24 cellular contexts compared by ENCODE assay signal in genomic region chr22:47115921-47116320, GRCh38.
DNase-seq lines count a peak whose midpoint lies in the region; ATAC-seq, FAIRE-seq and TF ChIP-seq lines count a peak whose summit lies in the region.
"Had no signal": no experiment of that assay in that cellular context is flagged by ENCODE, and none has a peak within 500 bp of the region (broad histone marks: within the 10 kb centered on the region; RNA-seq: fewer than 3 reads in every experiment).

No MANE protein-coding gene starts in this region.

- H3K79me2 ChIP-seq in HepG2 (ENCODE audit: insufficient read depth, low read length) = no peaks in the 10 kb centered on the region

- BruUV-seq in HepG2 (replicated peaks; lab: Mats Ljungman, UMichigan) = no TSS peak

- no peak overlapping the region for H2AFZ ChIP-seq in HepG2 (ENCODE audit: low read length)

- TF ChIP-seq EP300 in stomach (IDR thresholded peaks at IDR 0.05) (no peak), HepG2 (IDR thresholded peaks at IDR 0.05; ENCODE audit: low read depth in 2 of 2, low read length in 2 of 2) (no peak), HepG2 (CRISPR knock-in tag; IDR thresholded peaks at IDR 0.05; ENCODE audit: borderline replicate concordance) (no peak)

- no peaks in the 10 kb centered on the region for H3K27me3 Mint-ChIP-seq in brain
- no peaks in the 10 kb centered on the region for H3K27me3 Mint-ChIP-seq in nephron progenitor cell (ENCODE audit: low read depth, poor library complexity)
- H3K27me3 Mint-ChIP-seq: CD4-positive, CD25-positive, alpha-beta regulatory T cell; IgD-negative memory B cell had no signal

- H3K9ac ChIP-seq in HepG2 (ENCODE audit: insufficient read depth, low read depth, low read length) = no peak overlapping the region

- H3K9me3 ChIP-seq in body of pancreas (no peaks in the 10 kb centered on the region), stomach (no peaks in the 10 kb centered on the region), HepG2 (ENCODE audit: low read length) (no peaks in the 10 kb centered on the region)
- H3K9me3 ChIP-seq: BE2C, Caco-2 had no signal

- DNase-seq in body of pancreas = no peak
- no peak for DNase-seq in nephron progenitor cell
- peak; percentile 56 for DNase-seq in posterior vena cava (ENCODE audit: low spot score)
- no peak for DNase-seq in stomach
- DNase-seq in HepG2 (ENCODE audit: low spot score) = no peak
- DNase-seq: ACHN; BE2C; C1 segment of cervical spinal cord; CD4-positive, CD25-positive, alpha-beta regulatory T cell; DMS79; GDM1; GOT3; H7; HFFc6 had no signal

- H3K27ac Mint-ChIP-seq in brain (peak overlapping the region in 3 of 5 experiments; percentile 32 to 87 (median 48)), nephron progenitor cell (peak overlapping the region; percentile 59)
- H3K27ac Mint-ChIP-seq: CD4-positive, CD25-positive, alpha-beta regulatory T cell; HFFc6; IgD-negative memory B cell had no signal

- H3K4me1 Mint-ChIP-seq in brain = peaks cover 27% of the 10 kb centered on the region
- peaks cover 28% of the 10 kb centered on the region for H3K4me1 Mint-ChIP-seq in nephron progenitor cell

- TF ChIP-seq POLR2A in body of pancreas (IDR thresholded peaks at IDR 0.05) = no peak
- TF ChIP-seq POLR2A in stomach (IDR thresholded peaks at IDR 0.05) = no peak
- TF ChIP-seq POLR2A in HepG2 (IDR thresholded peaks at IDR 0.05; ENCODE audit: insufficient read depth in 1 of 2, low read depth in 2 of 2, low read length in 2 of 2) = no peak

- ATAC-seq in body of pancreas (no peak), HepG2 (no peak), GM19452 (IDR thresholded peaks at IDR 0.05; ENCODE audit: unreplicated experiment) (no peak)
- ATAC-seq: HCT116 had no signal

- H3K36me3 Mint-ChIP-seq in brain (no peaks in the 10 kb centered on the region), nephron progenitor cell (ENCODE audit: low read depth) (no peaks in the 10 kb centered on the region)

- TF ChIP-seq CTCF in body of pancreas (IDR thresholded peaks at IDR 0.05) (no peak), brain (conservative IDR thresholded peaks at IDR 0.05) (no peak), nephron progenitor cell (IDR thresholded peaks at IDR 0.05) (no peak), stomach (IDR thresholded peaks at IDR 0.05) (no peak), HepG2 (CRISPR knock-in tag; IDR thresholded peaks at IDR 0.05) (no peak)

- H3K4me3 ChIP-seq in body of pancreas (no peak overlapping the region), stomach (no peak overlapping the region), HepG2 (replicated peaks in 1 of 3; ENCODE audit: insufficient read depth in 1 of 3, low read depth in 2 of 3, low read length in 3 of 3) (no peak overlapping the region)

- POLR2A ChIA-PET in HepG2 (lab: Yijun Ruan, JAX) = no interaction called here

- TF ChIP-seq RAD21 in HepG2 (CRISPR knock-in tag; IDR thresholded peaks at IDR 0.05) = no peak

- no peaks in the 10 kb centered on the region for H4K20me1 ChIP-seq in HepG2 (ENCODE audit: insufficient read depth, low read length)

- FAIRE-seq in HepG2 (lab: Jason Lieb, UNC) = no peak
- FAIRE-seq: A204.1, D721Med, GM12892, GM18507, HTR-8/SVneo had no signal

- no peak overlapping the region for H3K4me2 ChIP-seq in HepG2 (ENCODE audit: low read depth, low read length)

- in situ Hi-C loops in HepG2 (cut with HindIII; ENCODE audit: extremely low pct_ligation_motif_present, low pct_unique_long_range_greater_than_20kb) = no loop called here

- H3K4me1 ChIP-seq in body of pancreas (peaks cover 60% of the 10 kb centered on the region), stomach (no peaks in the 10 kb centered on the region), HepG2 (ENCODE audit: insufficient read depth, low read length) (peaks cover 10% of the 10 kb centered on the region)

- H3K9me3 Mint-ChIP-seq in brain (no peaks in the 10 kb centered on the region), nephron progenitor cell (no peaks in the 10 kb centered on the region)
- H3K9me3 Mint-ChIP-seq: CD4-positive, CD25-positive, alpha-beta regulatory T cell; HFFc6; IgD-negative memory B cell had no signal

- intact Hi-C loops in body of pancreas (cut with DNase I) (no loop called here), posterior vena cava (cut with DNase I) (no loop called here), stomach (cut with DNase I; ENCODE audit: low total_unique reads) (no loop called here), HepG2 (cut with micrococcal nuclease; ENCODE audit: unreplicated experiment) (no loop called here)

- H3K4me3 Mint-ChIP-seq in brain = no peak overlapping the region
- H3K4me3 Mint-ChIP-seq in nephron progenitor cell = no peak overlapping the region
- H3K4me3 Mint-ChIP-seq: CD4-positive, CD25-positive, alpha-beta regulatory T cell; HFFc6; IgD-negative memory B cell had no signal

- CTCF ChIA-PET in HepG2 (lab: Yijun Ruan, JAX; ENCODE audit: low intra/inter-chr PET ratio, low total read pairs) = no interaction called here

- H3K27ac ChIP-seq in body of pancreas (peak overlapping the region; percentile 91 to 95 (median 93)), stomach (no peak overlapping the region), HepG2 (ENCODE audit: extremely low read length, insufficient read depth, low read length) (no peak overlapping the region)

- H3K36me3 ChIP-seq in body of pancreas (replicated peaks in 1 of 2; ENCODE audit: insufficient read depth in 1 of 2, low read depth in 2 of 2) (no peaks in the 10 kb centered on the region), stomach (peaks cover 5 to 30% (median 26%) of the 10 kb centered on the region in 4 donors), HepG2 (replicated peaks in 1 of 2; ENCODE audit: control insufficient read depth in 1 of 2, insufficient read depth in 2 of 2, low read length in 2 of 2) (peaks cover 6 to 8% of the 10 kb centered on the region in 2 experiments; a peak in 3 of 5 replicates)
- H3K36me3 ChIP-seq: BE2C had no signal

- WGBS in body of pancreas, 2 donors = 78% methylated on average over 9 to 13 of the region's 13 CpGs
- WGBS in stomach, 5 donors = 85 to 92% (median 90%) methylated on average over 13 of the region's 13 CpGs
- 97% methylated on average over 4 of the region's 13 CpGs for WGBS in HepG2 (ENCODE audit: low lambda C conversion rate)

- no peaks in the 10 kb centered on the region for H3K27me3 ChIP-seq in body of pancreas
- no peaks in the 10 kb centered on the region for H3K27me3 ChIP-seq in stomach
- no peaks in the 10 kb centered on the region; a peak in 1 of 5 replicates for H3K27me3 ChIP-seq in HepG2 (ENCODE audit: control insufficient read depth in 1 of 2, insufficient read depth in 2 of 2, low read length in 2 of 2)
- H3K27me3 ChIP-seq: BE2C had no signal

TF ChIP-seq in HepG2, 621 proteins besides CTCF, POLR2A, EP300 and RAD21 (continues in another document):
- TF ChIP-seq DMAP1 (CRISPR knock-in tag; IDR thresholded peaks at IDR 0.05) (no peak), ZNF253 (CRISPR knock-in tag; IDR thresholded peaks at IDR 0.05; ENCODE audit: borderline replicate concordance) (no peak), IKZF1 (IDR thresholded peaks at IDR 0.05) (no peak), REPIN1 (CRISPR knock-in tag; IDR thresholded peaks at IDR 0.05; ENCODE audit: borderline replicate concordance, low read depth) (no peak), RFXANK (CRISPR knock-in tag; IDR thresholded peaks at IDR 0.05) (no peak), RXRA (CRISPR knock-in tag; IDR thresholded peaks at IDR 0.05) (no peak), ZBTB7B (CRISPR knock-in tag; IDR thresholded peaks at IDR 0.05) (no peak), GATA4 (IDR thresholded peaks at IDR 0.05; ENCODE audit: borderline replicate concordance, low read depth) (no peak), E2F5 (CRISPR knock-in tag; conservative IDR thresholded peaks at IDR 0.05) (no peak), ZFYVE20 (CRISPR knock-in tag; IDR thresholded peaks at IDR 0.05; ENCODE audit: borderline replicate concordance, low read depth) (no peak), THAP8 (CRISPR knock-in tag; IDR thresholded peaks at IDR 0.05; ENCODE audit: borderline replicate concordance) (no peak), ZNF879 (CRISPR knock-in tag; IDR thresholded peaks at IDR 0.05) (no peak)

Comparison
In these comparisons a context has a peak if more than half of its experiments do, and no peak if none do; other contexts are left out.
1. H3K27ac ChIP-seq: peak in body of pancreas (4 of 4); none in stomach (0 of 5) and HepG2 (single experiment).